In genomic region chr20:22371843-22372242, GRCh38 we compare ENCODE assay signal across 8 cellular contexts.
DNase-seq lines count a peak whose midpoint lies in the region; ATAC-seq and TF ChIP-seq lines count a peak whose summit lies in the region.

No MANE protein-coding gene starts in this region.

- H3K23ac ChIP-seq in neuronal stem cell (ENCODE audit: low read depth, low read length, poor library complexity) = no peak overlapping the region

- ATAC-seq in GM21515 (IDR thresholded peaks at IDR 0.05; ENCODE audit: unreplicated experiment) (peak; percentile 83), HG03565 (IDR thresholded peaks at IDR 0.05; ENCODE audit: unreplicated experiment) (peak; percentile 88)
- ATAC-seq in activated CD8-positive, alpha-beta T cell treated with anti-CD3 and anti-CD28 coated beads, Interleukin-2, amount 10 ng/mL, durations not matched to agents 7 days and 5 days = no peak

- no peaks in the 10 kb centered on the region for H3K36me3 Mint-ChIP-seq in activated CD8-positive, alpha-beta T cell treated with anti-CD3 and anti-CD28 coated beads, Interleukin-2, amount 10 ng/mL, durations not matched to agents 7 days and 5 days (ENCODE audit: low read depth)

- intact Hi-C loops in breast epithelium (cut with DNase I; ENCODE audit: low total_unique reads) = no loop called here

- H3K4me1 ChIP-seq in breast epithelium = no peaks in the 10 kb centered on the region
- H3K4me1 ChIP-seq in neuronal stem cell (ENCODE audit: control insufficient read depth in 2 of 2, insufficient read depth in 1 of 2, low read depth in 1 of 2, low read length in 2 of 2) = peaks cover 0 to 4% of the 10 kb centered on the region in 2 donors

- no peak overlapping the region for H2AK5ac ChIP-seq in neuronal stem cell (ENCODE audit: low read depth, low read length)

- no peaks in the 10 kb centered on the region for H3K79me1 ChIP-seq in neuronal stem cell (ENCODE audit: low read depth, low read length)

- H3K14ac ChIP-seq in neuronal stem cell (ENCODE audit: low read length) = no peak overlapping the region

- H3K9me3 Mint-ChIP-seq in activated CD8-positive, alpha-beta T cell treated with anti-CD3 and anti-CD28 coated beads, Interleukin-2, amount 10 ng/mL, durations not matched to agents 7 days and 5 days (ENCODE audit: insufficient read depth) = no peaks in the 10 kb centered on the region

- no peak overlapping the region for H4K8ac ChIP-seq in neuronal stem cell (ENCODE audit: low read depth, low read length)

- TF ChIP-seq CTCF in GM12865 (IDR thresholded peaks at IDR 0.05; ENCODE audit: insufficient read depth, low read depth, low read length, missing control alignments) (no peak), breast epithelium (IDR thresholded peaks at IDR 0.05) (no peak)

- H2BK15ac ChIP-seq in neuronal stem cell (ENCODE audit: low read length) = no peak overlapping the region

- H3K27ac ChIP-seq in breast epithelium (no peak overlapping the region), neuronal stem cell (replicated peaks; ENCODE audit: low read length) (no peak overlapping the region)

- H3K4me3 ChIP-seq in GM12865 (ENCODE audit: low read depth, low read length) = no peak overlapping the region
- H3K4me3 ChIP-seq in breast epithelium = no peak overlapping the region
- H3K4me3 ChIP-seq in neuronal stem cell (ENCODE audit: low read length in 2 of 2) = no peak overlapping the region

- no peak overlapping the region for H3K9ac ChIP-seq in neuronal stem cell (ENCODE audit: low read depth, low read length, poor library complexity)

- H2BK5ac ChIP-seq in neuronal stem cell (ENCODE audit: low read length) = no peak overlapping the region

- WGBS in neuronal stem cell (ENCODE audit: extremely low coverage in 2 of 2, insufficient read length in 2 of 2, insufficient replicate concordance in 1 of 2), 2 donors = no CpG with 5 or more reads among the region's 5 CpGs

- POLR2A ChIA-PET in activated CD8-positive, alpha-beta T cell treated with anti-CD3 and anti-CD28 coated beads, Interleukin-2, amount 10 ng/mL, durations not matched to agents 7 days and 5 days (lab: Charles Lee) = no interaction called here

- H2BK120ac ChIP-seq in neuronal stem cell (ENCODE audit: low read depth, low read length) = no peak overlapping the region

- H3K4me1 Mint-ChIP-seq in activated CD8-positive, alpha-beta T cell treated with anti-CD3 and anti-CD28 coated beads, Interleukin-2, amount 10 ng/mL, durations not matched to agents 7 days and 5 days (ENCODE audit: low read depth) = peaks cover 12% of the 10 kb centered on the region

- no peak overlapping the region for H3K18ac ChIP-seq in neuronal stem cell (ENCODE audit: low read length)

- DNase-seq in GM12865 (ENCODE audit: low read depth) (peak; percentile 67), LoVo (ENCODE audit: low spot score) (no peak), T1000 (lab: John Stamatoyannopoulos, UW) (no peak), breast epithelium (ENCODE audit: low spot score in 2 of 2) (no peak), neuronal stem cell (ENCODE audit: low spot score) (no peak)
- peak; percentile 34 for DNase-seq in activated CD8-positive, alpha-beta T cell treated with anti-CD3 and anti-CD28 coated beads, Interleukin-2, amount 10 ng/mL, durations not matched to agents 7 days and 5 days

- peak overlapping the region; percentile 51 for H3K27ac Mint-ChIP-seq in activated CD8-positive, alpha-beta T cell treated with anti-CD3 and anti-CD28 coated beads, Interleukin-2, amount 10 ng/mL, durations not matched to agents 7 days and 5 days

- H3K4ac ChIP-seq in neuronal stem cell (ENCODE audit: low read length) = no peak overlapping the region

- no peak overlapping the region for H3K4me2 ChIP-seq in neuronal stem cell (ENCODE audit: insufficient read depth, low read length, poor library complexity, severe bottlenecking)

- no peak overlapping the region for H3K4me3 Mint-ChIP-seq in activated CD8-positive, alpha-beta T cell treated with anti-CD3 and anti-CD28 coated beads, Interleukin-2, amount 10 ng/mL, durations not matched to agents 7 days and 5 days

- H3K27me3 Mint-ChIP-seq in activated CD8-positive, alpha-beta T cell treated with anti-CD3 and anti-CD28 coated beads, Interleukin-2, amount 10 ng/mL, durations not matched to agents 7 days and 5 days (ENCODE audit: low read depth) = no peaks in the 10 kb centered on the region

- TF ChIP-seq POLR2A in breast epithelium (IDR thresholded peaks at IDR 0.05) = no peak

- no peaks in the 10 kb centered on the region for H3K36me3 ChIP-seq in breast epithelium
- H3K36me3 ChIP-seq in neuronal stem cell (replicated peaks in 1 of 2; ENCODE audit: control insufficient read depth in 2 of 2, insufficient read depth in 2 of 2, low read length in 2 of 2) = no peaks in the 10 kb centered on the region

- no peak overlapping the region for H2AFZ ChIP-seq in neuronal stem cell (ENCODE audit: low read length)

- peaks cover 0 to 11% of the 10 kb centered on the region in 2 donors for H3K27me3 ChIP-seq in breast epithelium
- H3K27me3 ChIP-seq in neuronal stem cell (ENCODE audit: control insufficient read depth in 3 of 3, insufficient read depth in 3 of 3, low read depth in 1 of 3, low read length in 3 of 3) = no peaks in the 10 kb centered on the region

- no peak overlapping the region for H2BK12ac ChIP-seq in neuronal stem cell (ENCODE audit: low read length)

- H4K91ac ChIP-seq in neuronal stem cell (ENCODE audit: low read depth, low read length, poor library complexity) = no peak overlapping the region

- CTCF ChIA-PET in activated CD8-positive, alpha-beta T cell treated with anti-CD3 and anti-CD28 coated beads, Interleukin-2, amount 10 ng/mL, durations not matched to agents 7 days and 5 days (lab: Charles Lee) = no interaction called here

- H3K9me3 ChIP-seq in breast epithelium = no peaks in the 10 kb centered on the region
- H3K9me3 ChIP-seq in neuronal stem cell (replicated peaks in 1 of 2; ENCODE audit: control insufficient read depth in 2 of 2, insufficient read depth in 1 of 2, low read depth in 1 of 2, low read length in 2 of 2) = no peaks in the 10 kb centered on the region

Comparison
In these comparisons a context has a peak if more than half of its experiments do, and no peak if none do; other contexts are left out.
1. DNase-seq: peak in GM12865 (single experiment) and activated CD8-positive, alpha-beta T cell treated with anti-CD3 and anti-CD28 coated beads, Interleukin-2, amount 10 ng/mL, durations not matched to agents 7 days and 5 days (single experiment); none in LoVo (single experiment), T1000 (single experiment), breast epithelium (0 of 2) and neuronal stem cell (single experiment).